In genomic region chr6:40293109-40293823, GRCh38 we compare ENCODE assay signal across 21 cellular contexts.
"Had no signal": no experiment of that assay in that cellular context is flagged by ENCODE, and none has a peak within 500 bp of the region (broad histone marks: within the 10 kb centered on the region; RNA-seq: fewer than 3 reads in every experiment).

No MANE protein-coding gene starts in this region.

- H3K27ac Mint-ChIP-seq: activated naive CD8-positive, alpha-beta T cell treated with anti-CD3 and anti-CD28 coated beads for 36 hours had no signal

- DNase-seq: activated CD4-positive, alpha-beta T cell treated with anti-CD3 and anti-CD28 coated beads for 48 hours; activated CD4-positive, alpha-beta T cell treated with anti-CD3 and anti-CD28 coated beads, Interleukin-2, amount 50 U/mL, for 48 hours; activated CD8-positive, alpha-beta memory T cell treated with anti-CD3 and anti-CD28 coated beads for 24 hours; activated effector memory CD4-positive, alpha-beta T cell treated with Interleukin-2 at 50 U/mL for 16 hours; activated naive CD4-positive, alpha-beta T cell treated with Interleukin-2 at 50 U/mL for 16 hours; activated naive CD8-positive, alpha-beta T cell treated with anti-CD3 and anti-CD28 coated beads for 36 hours; adrenal gland; esophagus squamous epithelium; foreskin melanocyte; heart right ventricle; left lung; lower lobe of right lung; mesenchymal stem cell; natural killer cell; right cardiac atrium; stimulated activated CD4-positive, alpha-beta T cell treated with anti-CD3 and anti-CD28 coated beads, Interleukin-15, amount 100 ng/mL, for 24 hours; stimulated activated CD4-positive, alpha-beta T cell treated with anti-CD3 and anti-CD28 coated beads, Interleukin-2, amount 100 ng/mL, for 24 hours; stimulated activated naive CD4-positive, alpha-beta T cell treated with Interleukin-2 at 50 U/mL for 16 hours; testis; trophoblast cell had no signal

- H3K27ac ChIP-seq: adrenal gland, heart right ventricle, left lung, lower lobe of right lung, testis had no signal

- H3K4me3 Mint-ChIP-seq: activated naive CD8-positive, alpha-beta T cell treated with anti-CD3 and anti-CD28 coated beads for 36 hours; natural killer cell had no signal

- H3K4me3 ChIP-seq: adrenal gland, esophagus squamous epithelium, heart right ventricle, left lung, lower lobe of right lung, testis had no signal

- H3K9me3 Mint-ChIP-seq: natural killer cell had no signal

- H3K4me1 ChIP-seq: adrenal gland, heart right ventricle, left lung, lower lobe of right lung, testis had no signal

- H3K4me1 Mint-ChIP-seq: activated naive CD8-positive, alpha-beta T cell treated with anti-CD3 and anti-CD28 coated beads for 36 hours; natural killer cell had no signal

- H3K9me3 ChIP-seq: adrenal gland, testis had no signal

- H3K36me3 Mint-ChIP-seq: activated naive CD8-positive, alpha-beta T cell treated with anti-CD3 and anti-CD28 coated beads for 36 hours; natural killer cell had no signal

- H3K27me3 ChIP-seq: esophagus squamous epithelium, left lung, testis had no signal

- H3K36me3 ChIP-seq: adrenal gland, esophagus squamous epithelium, heart right ventricle, left lung, lower lobe of right lung had no signal

- ATAC-seq: activated CD4-positive, CD25-positive, alpha-beta regulatory T cell treated with anti-CD3 and anti-CD28 coated beads, Interleukin-2, amount 50 U/mL, for 24 hours; left lung; lower lobe of right lung; natural killer cell had no signal
